Comparison of ENCODE assay signal across 8 cellular contexts in the genomic region with DNA sequence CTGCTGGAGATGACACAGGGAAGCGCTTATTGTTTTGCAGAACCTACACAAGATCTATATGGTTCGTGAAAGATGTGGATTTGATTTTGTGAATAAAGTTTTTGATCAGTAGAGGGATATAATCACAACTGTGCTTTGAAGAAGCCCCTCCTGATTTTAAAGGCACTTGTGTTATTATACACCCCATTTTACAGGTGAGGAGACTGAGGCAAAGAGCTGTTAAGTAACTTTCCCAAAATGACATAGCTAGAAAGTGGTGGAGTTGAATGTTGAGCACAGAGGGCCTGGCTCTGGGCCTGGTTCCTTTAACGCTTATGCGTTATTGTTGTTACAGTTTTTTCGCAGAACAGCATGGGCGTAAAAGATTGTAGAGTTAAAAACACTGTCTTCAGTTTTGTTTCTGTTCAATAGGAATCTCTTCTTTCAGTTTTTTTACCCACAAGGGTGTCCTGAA. TPM values are rescaled to one million over a fixed set of nuclear protein-coding genes. Genes with fewer than 3 reads are reported as not detected.
DNase-seq lines count a peak whose midpoint lies in the region; ATAC-seq, FAIRE-seq and TF ChIP-seq lines count a peak whose summit lies in the region.

No MANE protein-coding gene starts in this region.

- in situ Hi-C loops in gastrocnemius medialis (cut with MboI; ENCODE audit: low sequenced_read_pairs in 4 of 4): loop anchor here in 3 of 4 donors (10.0 to 25.0 kb wide), 2 partner anchors 234 to 236 kb away; partner anchors contain the start of gene DIAPH3 (in 3 of the 3)

- H3K4me3 ChIP-seq in fibroblast of villous mesenchyme (ENCODE audit: low read depth, low read length): peak overlapping the region; percentile 90
- H3K4me3 ChIP-seq in gastrocnemius medialis: peak overlapping the region; percentile 68 to 83 (median 74)

- no peaks in the 10 kb centered on the region for H3K36me3 Mint-ChIP-seq in T-cell

- intact Hi-C loops in gastrocnemius medialis (cut with DNase I; ENCODE audit: low total_unique reads): loop anchor here (5.0 kb wide), 1 partner anchor 34 kb away; no protein-coding TSS in a partner anchor
- intact Hi-C loops in posterior cingulate gyrus (cut with DNase I): loop anchor here (5.0 to 10.0 kb wide), 2 partner anchors 34 to 234 kb away; partner anchors contain the start of gene DIAPH3

- TF ChIP-seq POLR2A in GM12891 (IDR thresholded peaks at IDR 0.05; ENCODE audit: low read depth, low read length) (no peak), gastrocnemius medialis (IDR thresholded peaks at IDR 0.05) (no peak)

- CTCF ChIA-PET in T-cell (lab: Charles Lee): interaction anchor here in 1 of 2 donors (0.5 to 2.9 kb wide), 4 partner anchors 9 to 140 kb away, joined by 3 to 10 read pairs (median 4); no protein-coding TSS in a partner anchor

- no peaks in the 10 kb centered on the region for H3K27me3 ChIP-seq in gastrocnemius medialis

- peaks cover 45 to 54% (median 51%) of the 10 kb centered on the region in 3 donors for H3K4me1 Mint-ChIP-seq in T-cell

- H3K9me3 ChIP-seq in gastrocnemius medialis: no peaks in the 10 kb centered on the region

- TF ChIP-seq CTCF in fibroblast of villous mesenchyme (IDR thresholded peaks at IDR 0.05; ENCODE audit: insufficient read depth, low read depth, low read length) (no peak), gastrocnemius medialis (IDR thresholded peaks at IDR 0.05 in 4 of 5, conservative IDR thresholded peaks at IDR 0.05 in 1 of 5) (no peak)

- DNase-seq in GM12891 (ENCODE audit: insufficient read length, low spot score) (no peak), T-cell (no peak), fibroblast of villous mesenchyme (ENCODE audit: low read depth) (no peak), gastrocnemius medialis (no peak), NK-92 (lab: John Stamatoyannopoulos, UW; ENCODE audit: unreplicated experiment) (no peak), posterior cingulate gyrus (no peak), nucleus accumbens (lab: John Stamatoyannopoulos, UW) (no peak)
- DNase-seq in activated CD4-positive, CD25-positive, alpha-beta regulatory T cell treated with anti-CD3 and anti-CD28 coated beads, Interleukin-2, amount 50 U/mL, for 72 hours: no peak

- peak overlapping the region; percentile 96 for H3K27ac Mint-ChIP-seq in T-cell

- ATAC-seq in T-cell (replicated peaks in 1 of 4): no peak
- no peak for ATAC-seq in gastrocnemius medialis

- H3K36me3 ChIP-seq in gastrocnemius medialis: no peaks in the 10 kb centered on the region

- H3K4me3 Mint-ChIP-seq in T-cell: peak overlapping the region; percentile 88 to 95 (median 94)

- peak overlapping the region; percentile 93 to 98 (median 96) for H3K27ac ChIP-seq in gastrocnemius medialis

- POLR2A ChIA-PET in T-cell (lab: Charles Lee): no interaction called here

- no peaks in the 10 kb centered on the region for H3K27me3 Mint-ChIP-seq in T-cell

- H3K4me1 ChIP-seq in gastrocnemius medialis: peaks cover 34 to 45% of the 10 kb centered on the region in 2 donors

- no peaks in the 10 kb centered on the region for H3K9me3 Mint-ChIP-seq in T-cell

- peak; percentile 13 for FAIRE-seq in GM12891 (lab: Jason Lieb, UNC)

TF ChIP-seq in GM12891, 5 proteins besides CTCF, POLR2A, EP300 and RAD21:
- TF ChIP-seq PAX5 (IDR thresholded peaks at IDR 0.05; ENCODE audit: insufficient read depth, low read length, severe bottlenecking) (no peak), POU2F2 (IDR thresholded peaks at IDR 0.05; ENCODE audit: low read depth, low read length) (no peak), POLR2AphosphoS5 (IDR thresholded peaks at IDR 0.05; ENCODE audit: low read depth, low read length) (no peak), TAF1 (IDR thresholded peaks at IDR 0.05; ENCODE audit: low read depth, low read length) (no peak)

RNA-seq across cellular contexts. Expression of gene TDRD3, which starts 1.4 kb away (rescaled TPM):
- 6.8 TPM for polyA plus RNA-seq in GM12891 (2012; ENCODE audit: low read depth, missing spikeins)
- total RNA-seq in T-cell: 10 to 100 TPM; 23.6 to 30.4 (median 26.8) TPM
- 16.8 and 17.3 TPM in 2 replicates for total RNA-seq in fibroblast of villous mesenchyme
- total RNA-seq in gastrocnemius medialis: 10 to 100 TPM; 13.1 to 37.8 (median 17.7) TPM
